9 cellular contexts compared by ENCODE assay signal in the genomic region with DNA sequence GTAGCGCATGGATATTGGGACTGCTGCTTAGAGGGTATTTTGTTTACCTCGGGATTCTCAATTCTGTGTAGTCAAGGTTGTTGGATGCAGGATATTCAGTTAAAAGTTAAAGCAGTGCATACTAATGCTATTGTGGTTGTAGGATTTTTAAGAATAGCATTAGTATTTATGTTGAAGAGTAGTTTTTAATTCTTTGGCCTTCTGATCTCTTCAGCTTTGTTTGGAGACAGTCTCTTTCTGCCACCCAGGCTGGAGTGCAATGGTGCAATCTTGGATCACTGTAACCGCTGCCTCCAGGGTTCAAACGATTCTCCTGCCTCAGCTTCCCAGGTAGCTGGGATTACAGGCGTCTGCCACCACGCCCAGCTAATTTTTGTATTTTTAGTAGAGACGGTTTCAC. TPM values are rescaled to one million over a fixed set of nuclear protein-coding genes. Genes with fewer than 3 reads are reported as not detected.
DNase-seq lines count a peak whose midpoint lies in the region; ATAC-seq and TF ChIP-seq lines count a peak whose summit lies in the region.
"Had no signal": no experiment of that assay in that cellular context is flagged by ENCODE, and none has a peak within 500 bp of the region (broad histone marks: within the 10 kb centered on the region; RNA-seq: fewer than 3 reads in every experiment).

No MANE protein-coding gene starts in this region.

- no peaks in the 10 kb centered on the region for H4K20me1 ChIP-seq in OCI-LY3 (ENCODE audit: insufficient read depth, low read length)

- WGBS in tibial nerve, 2 donors = 92 to 93% methylated on average over 7 of the region's 7 CpGs

- H3K4me1 ChIP-seq in ES-I3 (ENCODE audit: insufficient read depth, low read length) = peaks cover 4% of the 10 kb centered on the region
- H3K4me1 ChIP-seq in OCI-LY3 (ENCODE audit: low read length) = peaks cover 28% of the 10 kb centered on the region
- peaks cover 19 to 31% of the 10 kb centered on the region in 2 donors for H3K4me1 ChIP-seq in duodenal mucosa (ENCODE audit: control insufficient read depth in 1 of 2, insufficient read depth in 2 of 2, low read length in 2 of 2)
- H3K4me1 ChIP-seq in tibial nerve = peaks cover 0 to 33% (median 14%) of the 10 kb centered on the region in 4 donors

- peak overlapping the region; percentile 100 for H3K27ac ChIP-seq in OCI-LY3 (ENCODE audit: low read length)
- peak overlapping the region; percentile 100 for H3K27ac ChIP-seq in duodenal mucosa (ENCODE audit: low read depth, low read length)
- peak overlapping the region in 2 of 4 donors; percentile 97 to 99 for H3K27ac ChIP-seq in tibial nerve

- DNase-seq in osteocyte (ENCODE audit: extremely low spot score, unreplicated experiment) (no peak), tibial nerve (ENCODE audit: low spot score in 2 of 2) (no peak)
- no peak for DNase-seq in stimulated activated CD4-positive, alpha-beta T cell treated with anti-CD3 and anti-CD28 coated beads, Interleukin-4, amount 100 ng/mL, for 1 hour
- DNase-seq: NCI-H2171 treated with DMSO at 0.1 percent for 48 hours had no signal

- H3K4me2 ChIP-seq in OCI-LY3 (ENCODE audit: low read length) = peak overlapping the region; percentile 97

- H3K9me3 Mint-ChIP-seq in osteocyte (ENCODE audit: unreplicated experiment) = peaks cover 5% of the 10 kb centered on the region

- H3K27me3 ChIP-seq in OCI-LY3 (ENCODE audit: low read depth, low read length) = no peaks in the 10 kb centered on the region
- H3K27me3 ChIP-seq in duodenal mucosa (ENCODE audit: control insufficient read depth in 1 of 2, insufficient read depth in 2 of 2, low read length in 2 of 2) = no peaks in the 10 kb centered on the region
- no peaks in the 10 kb centered on the region for H3K27me3 ChIP-seq in tibial nerve

- peaks cover 36% of the 10 kb centered on the region for H3K79me2 ChIP-seq in OCI-LY3 (ENCODE audit: low read length)

- H3K9ac ChIP-seq in ES-I3 (ENCODE audit: low read depth, low read length) (peak overlapping the region; percentile 64; the same call in 1 of the 2 replicates), OCI-LY3 (ENCODE audit: low read length) (peak overlapping the region; percentile 99; the same call in 1 of the 2 replicates), duodenal mucosa (ENCODE audit: low read depth in 1 of 2, low read length in 2 of 2) (peak overlapping the region; percentile 21 to 98)

- H3K4me1 Mint-ChIP-seq in osteocyte (ENCODE audit: unreplicated experiment) = peaks cover 21% of the 10 kb centered on the region

- H3K4me3 Mint-ChIP-seq in osteocyte (ENCODE audit: unreplicated experiment) = peak overlapping the region; percentile 93

- H3K27ac Mint-ChIP-seq in osteocyte (ENCODE audit: unreplicated experiment) = peak overlapping the region; percentile 33

- H3K36me3 Mint-ChIP-seq in osteocyte (ENCODE audit: unreplicated experiment) = peaks cover 9% of the 10 kb centered on the region

- H2AFZ ChIP-seq in OCI-LY3 (ENCODE audit: low read depth, low read length) = no peak overlapping the region

- no peak for TF ChIP-seq EP300 in tibial nerve (IDR thresholded peaks at IDR 0.05)

- H3K4me3 ChIP-seq in OCI-LY3 (ENCODE audit: low read length) (peak overlapping the region; percentile 99), duodenal mucosa (ENCODE audit: low read depth in 1 of 2, low read length in 2 of 2) (peak overlapping the region; percentile 86 to 91), tibial nerve (peak overlapping the region in 1 of 4 donors; percentile 90)

- ATAC-seq in GM21717 (IDR thresholded peaks at IDR 0.05; ENCODE audit: unreplicated experiment) (no peak), HG03135 (IDR thresholded peaks at IDR 0.05; ENCODE audit: unreplicated experiment) (no peak)

- H3K36me3 ChIP-seq in ES-I3 (ENCODE audit: insufficient read depth, low read length) (no peaks in the 10 kb centered on the region; the same call in none of the 2 replicates), OCI-LY3 (replicated peaks; ENCODE audit: low read depth, low read length) (peaks cover 6% of the 10 kb centered on the region), duodenal mucosa (ENCODE audit: control insufficient read depth in 1 of 2, insufficient read depth in 2 of 2, low read length in 2 of 2) (peaks cover 4 to 7% of the 10 kb centered on the region in 2 donors), tibial nerve (peaks cover 0 to 5% (median 0%) of the 10 kb centered on the region in 3 donors)

- TF ChIP-seq CTCF in OCI-LY3 (IDR thresholded peaks at IDR 0.05; ENCODE audit: low read depth, low read length) = no peak
- TF ChIP-seq CTCF in osteocyte (IDR thresholded peaks at IDR 0.05) = no peak
- no peak for TF ChIP-seq CTCF in tibial nerve (IDR thresholded peaks at IDR 0.05)

- no peaks in the 10 kb centered on the region for H3K27me3 Mint-ChIP-seq in osteocyte (ENCODE audit: unreplicated experiment)

- TF ChIP-seq POLR2A in tibial nerve (IDR thresholded peaks at IDR 0.05) = no peak

- H3K9me3 ChIP-seq in ES-I3 (ENCODE audit: control insufficient read depth, insufficient read depth, low read length) (no peaks in the 10 kb centered on the region; the same call in 1 of the 2 replicates), OCI-LY3 (ENCODE audit: insufficient read depth, low read length) (no peaks in the 10 kb centered on the region), duodenal mucosa (ENCODE audit: control insufficient read depth in 1 of 2, low read length in 2 of 2) (no peaks in the 10 kb centered on the region), tibial nerve (peaks cover 0 to 1% (median 0%) of the 10 kb centered on the region in 4 donors)

RNA-seq across cellular contexts. Expression of a gene that starts 1.5 kb away (rescaled TPM):
- total RNA-seq in osteocyte (27.7 and 32.7 TPM in 2 replicates), tibial nerve (10 to 100 TPM; 14.9 to 29.4 (median 25.0) TPM)

RNA-seq across cellular contexts. Expression of a gene that starts 37.7 kb away (rescaled TPM):
- 19.8 and 20.0 TPM in 2 replicates for total RNA-seq in osteocyte
- 10 to 100 TPM in 3 of 4 donors, 1 to 10 TPM in 1; 9.4 to 11.7 (median 11.2) TPM for total RNA-seq in tibial nerve
